ENCODE assay signal across 9 cellular contexts in the genomic region with DNA sequence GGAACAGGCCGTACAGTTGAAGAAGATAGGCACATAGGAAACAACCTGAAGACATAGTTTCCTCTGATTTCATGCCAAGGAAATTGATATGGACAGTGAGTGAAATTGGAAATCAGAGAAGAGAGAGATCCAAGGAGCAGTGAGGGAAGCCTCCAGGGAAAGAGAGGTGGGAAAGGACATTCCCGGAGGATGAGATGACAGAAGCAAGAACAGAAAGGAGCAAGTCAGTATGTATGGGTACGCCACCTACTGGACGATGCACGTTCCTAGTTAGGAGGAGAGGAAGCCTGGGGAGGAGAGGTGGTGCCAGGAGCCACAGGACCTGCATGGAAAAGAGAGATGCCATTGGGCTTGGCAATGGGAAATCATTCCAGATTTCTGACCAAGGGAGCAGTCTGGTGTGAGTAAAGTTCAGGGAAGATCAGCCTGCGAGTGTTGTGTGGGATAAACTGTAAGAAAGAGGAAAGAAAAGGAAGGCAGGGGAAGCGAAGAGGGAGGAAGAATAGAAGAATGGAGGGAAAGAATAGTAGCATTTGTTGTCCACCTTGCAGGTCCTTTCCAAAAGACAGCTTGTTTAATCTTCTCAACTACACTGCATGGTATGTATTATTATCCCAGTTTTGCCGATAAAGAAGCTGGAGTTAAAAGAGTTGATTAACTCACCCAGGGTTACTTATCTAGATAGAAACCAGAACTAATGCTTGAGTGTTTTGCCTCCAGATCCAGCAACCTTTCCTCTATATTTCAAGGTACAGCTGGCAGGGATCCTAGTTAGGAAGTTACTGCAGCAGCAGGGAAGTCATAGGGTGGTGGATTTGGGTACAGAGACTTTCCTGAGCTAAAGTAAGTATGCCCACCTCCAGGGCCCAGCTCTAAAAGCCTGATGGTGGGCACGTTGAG. TPM values are rescaled to one million over a fixed set of nuclear protein-coding genes. Genes with fewer than 3 reads are reported as not detected.
DNase-seq lines count a peak whose midpoint lies in the region; ATAC-seq and TF ChIP-seq lines count a peak whose summit lies in the region.
"Had no signal": no experiment of that assay in that cellular context is flagged by ENCODE, and none has a peak within 500 bp of the region (broad histone marks: within the 10 kb centered on the region; RNA-seq: fewer than 3 reads in every experiment).

No MANE protein-coding gene starts in this region.

- no peak overlapping the region for H3K27ac Mint-ChIP-seq in activated CD8-positive, alpha-beta memory T cell treated with anti-CD3 and anti-CD28 coated beads, Interleukin-2, amount 10 ng/mL, durations not matched to agents 7 days and 5 days
- H3K27ac Mint-ChIP-seq in T-helper 2 cell treated with Interferon-gamma antibody and Interleukin-4, amounts not matched to agents 5 μg/mL and 100 μg/mL, for 36 hours, result no peak overlapping the region

- H3K36me3 ChIP-seq in lower lobe of right lung (no peaks in the 10 kb centered on the region), upper lobe of right lung (no peaks in the 10 kb centered on the region)

- H3K4me3 ChIP-seq in lower lobe of right lung (no peak overlapping the region), upper lobe of right lung (no peak overlapping the region)

- no peaks in the 10 kb centered on the region for H3K36me3 Mint-ChIP-seq in activated CD8-positive, alpha-beta memory T cell treated with anti-CD3 and anti-CD28 coated beads, Interleukin-2, amount 10 ng/mL, durations not matched to agents 7 days and 5 days
- no peaks in the 10 kb centered on the region for H3K36me3 Mint-ChIP-seq in T-helper 2 cell treated with Interferon-gamma antibody and Interleukin-4, amounts not matched to agents 5 μg/mL and 100 μg/mL, for 36 hours (ENCODE audit: low read depth)

- peak overlapping the region; percentile 72 for H3K27ac ChIP-seq in lower lobe of right lung
- peak overlapping the region; percentile 39 for H3K27ac ChIP-seq in upper lobe of right lung

- peak; percentile 61 for ATAC-seq in activated CD8-positive, alpha-beta memory T cell treated with anti-CD3 and anti-CD28 coated beads, Interleukin-2, amount 10 ng/mL, durations not matched to agents 7 days and 5 days
- peak; percentile 38 to 42 for ATAC-seq in lower lobe of right lung
- peak; percentile 65 for ATAC-seq in upper lobe of right lung
- no peak for ATAC-seq in GM19397 (IDR thresholded peaks at IDR 0.05; ENCODE audit: unreplicated experiment)

- TF ChIP-seq CTCF in lower lobe of right lung (IDR thresholded peaks at IDR 0.05), result peak; percentile 70
- TF ChIP-seq CTCF in upper lobe of right lung (IDR thresholded peaks at IDR 0.05), result peak; percentile 71

- no peaks in the 10 kb centered on the region for H3K9me3 ChIP-seq in lower lobe of right lung
- no peaks in the 10 kb centered on the region for H3K9me3 ChIP-seq in upper lobe of right lung

- intact Hi-C loops in lower lobe of right lung (cut with DNase I), result no loop called here
- intact Hi-C loops in upper lobe of right lung (cut with DNase I), result no loop called here

- H3K4me3 Mint-ChIP-seq in activated CD8-positive, alpha-beta memory T cell treated with anti-CD3 and anti-CD28 coated beads, Interleukin-2, amount 10 ng/mL, durations not matched to agents 7 days and 5 days, result no peak overlapping the region
- no peak overlapping the region for H3K4me3 Mint-ChIP-seq in T-helper 2 cell treated with Interferon-gamma antibody and Interleukin-4, amounts not matched to agents 5 μg/mL and 100 μg/mL, for 36 hours

- no peaks in the 10 kb centered on the region for H3K4me1 Mint-ChIP-seq in activated CD8-positive, alpha-beta memory T cell treated with anti-CD3 and anti-CD28 coated beads, Interleukin-2, amount 10 ng/mL, durations not matched to agents 7 days and 5 days
- H3K4me1 Mint-ChIP-seq in T-helper 2 cell treated with Interferon-gamma antibody and Interleukin-4, amounts not matched to agents 5 μg/mL and 100 μg/mL, for 36 hours (ENCODE audit: low read depth), result no peaks in the 10 kb centered on the region

- H3K27me3 ChIP-seq in lower lobe of right lung (ENCODE audit: low read depth) (no peaks in the 10 kb centered on the region), upper lobe of right lung (no peaks in the 10 kb centered on the region)

- H3K9me3 Mint-ChIP-seq in activated CD8-positive, alpha-beta memory T cell treated with anti-CD3 and anti-CD28 coated beads, Interleukin-2, amount 10 ng/mL, durations not matched to agents 7 days and 5 days (ENCODE audit: low read depth), result no peaks in the 10 kb centered on the region
- H3K9me3 Mint-ChIP-seq in T-helper 2 cell treated with Interferon-gamma antibody and Interleukin-4, amounts not matched to agents 5 μg/mL and 100 μg/mL, for 36 hours, result no peaks in the 10 kb centered on the region

- peaks cover 37% of the 10 kb centered on the region for H3K4me1 ChIP-seq in lower lobe of right lung
- H3K4me1 ChIP-seq in upper lobe of right lung, result peaks cover 26% of the 10 kb centered on the region

- H3K27me3 Mint-ChIP-seq in activated CD8-positive, alpha-beta memory T cell treated with anti-CD3 and anti-CD28 coated beads, Interleukin-2, amount 10 ng/mL, durations not matched to agents 7 days and 5 days, result peaks cover 29% of the 10 kb centered on the region
- peaks cover 9% of the 10 kb centered on the region for H3K27me3 Mint-ChIP-seq in T-helper 2 cell treated with Interferon-gamma antibody and Interleukin-4, amounts not matched to agents 5 μg/mL and 100 μg/mL, for 36 hours (ENCODE audit: low read depth)

- CTCF ChIA-PET in activated CD8-positive, alpha-beta memory T cell treated with anti-CD3 and anti-CD28 coated beads, Interleukin-2, amount 10 ng/mL, durations not matched to agents 7 days and 5 days (lab: Charles Lee), result interaction anchor here (0.7 to 2.3 kb wide), 11 partner anchors 13 to 296 kb away, joined by 3 to 14 read pairs (median 4); no protein-coding TSS in a partner anchor

- DNase-seq in activated CD8-positive, alpha-beta memory T cell treated with anti-CD3 and anti-CD28 coated beads, Interleukin-2, amount 10 ng/mL, durations not matched to agents 7 days and 5 days, result peak; percentile 48
- no peak for DNase-seq in activated CD8-positive, alpha-beta memory T cell treated with anti-CD3 and anti-CD28 coated beads for 24 hours
- DNase-seq in NCI-H1048 (lab: John Stamatoyannopoulos, UW), result peak; percentile 52
- DNase-seq in T-helper 2 cell treated with Interferon-gamma antibody and Interleukin-4, amounts not matched to agents 5 μg/mL and 100 μg/mL, for 36 hours (ENCODE audit: low spot score), result peak; percentile 12
- peak; percentile 18 to 54 for DNase-seq in dermis microvascular lymphatic vessel endothelial cell (ENCODE audit: low read depth in 2 of 2)
- DNase-seq in lower lobe of right lung, result peak; percentile 64
- no peak for DNase-seq in upper lobe of right lung

RNA-seq across cellular contexts. Expression of a gene that starts 27.4 kb away (rescaled TPM):
- not detected for total RNA-seq in activated CD8-positive, alpha-beta memory T cell treated with anti-CD3 and anti-CD28 coated beads, Interleukin-2, amount 10 ng/mL, durations not matched to agents 7 days and 5 days
- total RNA-seq in dermis microvascular lymphatic vessel endothelial cell (not detected in 2 replicates), lower lobe of right lung (123 TPM), upper lobe of right lung (128 TPM)
- total RNA-seq: glomerular endothelial cell had no signal

RNA-seq across cellular contexts. Expression of a gene that starts 34.9 kb away (rescaled TPM):
- not detected for total RNA-seq in activated CD8-positive, alpha-beta memory T cell treated with anti-CD3 and anti-CD28 coated beads, Interleukin-2, amount 10 ng/mL, durations not matched to agents 7 days and 5 days
- total RNA-seq in dermis microvascular lymphatic vessel endothelial cell (not detected in 2 replicates), lower lobe of right lung (not detected), upper lobe of right lung (not detected)
- total RNA-seq: glomerular endothelial cell had no signal

RNA-seq across cellular contexts. Expression of a gene that starts 45.8 kb away (rescaled TPM):
- total RNA-seq in activated CD8-positive, alpha-beta memory T cell treated with anti-CD3 and anti-CD28 coated beads, Interleukin-2, amount 10 ng/mL, durations not matched to agents 7 days and 5 days, result 1 to 10 TPM; 8.7 to 9.7 TPM
- total RNA-seq in dermis microvascular lymphatic vessel endothelial cell (5.1 and 5.8 TPM in 2 replicates), lower lobe of right lung (7.9 TPM), upper lobe of right lung (7.0 TPM)

RNA-seq across cellular contexts. Expression of a gene that starts 47.9 kb away (rescaled TPM):
- 1 to 10 TPM; 2.3 TPM for total RNA-seq in activated CD8-positive, alpha-beta memory T cell treated with anti-CD3 and anti-CD28 coated beads, Interleukin-2, amount 10 ng/mL, durations not matched to agents 7 days and 5 days
- total RNA-seq in dermis microvascular lymphatic vessel endothelial cell, result 0.90 and 1.5 TPM in 2 replicates
- total RNA-seq in lower lobe of right lung, result 41.5 TPM
- 49.9 TPM for total RNA-seq in upper lobe of right lung

RNA-seq across cellular contexts. Expression of a gene that starts 58.9 kb away (rescaled TPM):
- under 1 TPM; 0.06 to 0.07 TPM for total RNA-seq in activated CD8-positive, alpha-beta memory T cell treated with anti-CD3 and anti-CD28 coated beads, Interleukin-2, amount 10 ng/mL, durations not matched to agents 7 days and 5 days
- total RNA-seq in dermis microvascular lymphatic vessel endothelial cell (not detected in 2 replicates), lower lobe of right lung (813 TPM), upper lobe of right lung (700 TPM)
- total RNA-seq: glomerular endothelial cell had no signal

Comparison
In these comparisons a context has a peak if more than half of its experiments do, and no peak if none do; other contexts are left out.
1. DNase-seq: peak in activated CD8-positive, alpha-beta memory T cell treated with anti-CD3 and anti-CD28 coated beads, Interleukin-2, amount 10 ng/mL, durations not matched to agents 7 days and 5 days (single experiment), NCI-H1048 (single experiment), T-helper 2 cell treated with Interferon-gamma antibody and Interleukin-4, amounts not matched to agents 5 μg/mL and 100 μg/mL, for 36 hours (single experiment), dermis microvascular lymphatic vessel endothelial cell (2 of 2) and lower lobe of right lung (single experiment); none in activated CD8-positive, alpha-beta memory T cell treated with anti-CD3 and anti-CD28 coated beads for 24 hours (single experiment) and upper lobe of right lung (single experiment).
2. RNA of a gene that starts 27.4 kb away (total RNA-seq): 128 TPM in upper lobe of right lung (single experiment) and 123 TPM in lower lobe of right lung (single experiment); not detected in activated CD8-positive, alpha-beta memory T cell treated with anti-CD3 and anti-CD28 coated beads, Interleukin-2, amount 10 ng/mL, durations not matched to agents 7 days and 5 days and not detected in dermis microvascular lymphatic vessel endothelial cell; every median in the first group is over 100 times any median in the second.